In genomic region chr10:34648919-34649318, GRCh38 we compare ENCODE assay signal across 18 cellular contexts.
"Had no signal": no experiment of that assay in that cellular context is flagged by ENCODE, and none has a peak within 500 bp of the region (broad histone marks: within the 10 kb centered on the region; RNA-seq: fewer than 3 reads in every experiment).

No MANE protein-coding gene starts in this region.

- FAIRE-seq: keratinocyte, small intestine had no signal

- H3K9me3 Mint-ChIP-seq: natural killer cell, neural progenitor cell, type B pancreatic cell had no signal

- H3K4me3 Mint-ChIP-seq: natural killer cell, neural progenitor cell, type B pancreatic cell had no signal

- ATAC-seq: gastrocnemius medialis; natural killer cell; right cardiac atrium; stimulated activated naive CD8-positive, alpha-beta T cell treated with anti-CD3 and anti-CD28 coated beads, Interleukin-15, Interleukin-2, amounts not matched to agents 100 U/mL and 50 U/mL, for 24 hours had no signal

- DNase-seq: cortex of kidney; dorsolateral prefrontal cortex; effector memory CD4-positive, alpha-beta T cell; gastrocnemius medialis; heart right ventricle; hypothalamus; natural killer cell; nucleus accumbens; ovary; right cardiac atrium; small intestine; stimulated activated CD4-positive, alpha-beta T cell treated with anti-CD3 and anti-CD28 coated beads, Interleukin-12 subunit alpha, Interleukin-12 subunit beta, amount 100 ng/mL, for 4 hours; stimulated activated naive CD8-positive, alpha-beta T cell treated with anti-CD3 and anti-CD28 coated beads, Interleukin-15, Interleukin-2, amounts not matched to agents 100 U/mL and 50 U/mL, for 24 hours; thyroid gland; uterus had no signal

- H3K27ac Mint-ChIP-seq: natural killer cell, neural progenitor cell, type B pancreatic cell had no signal

- H3K4me1 Mint-ChIP-seq: natural killer cell had no signal

- H3K36me3 Mint-ChIP-seq: natural killer cell, neural progenitor cell, type B pancreatic cell had no signal

- H3K27me3 Mint-ChIP-seq: type B pancreatic cell had no signal
